In the genomic region with DNA sequence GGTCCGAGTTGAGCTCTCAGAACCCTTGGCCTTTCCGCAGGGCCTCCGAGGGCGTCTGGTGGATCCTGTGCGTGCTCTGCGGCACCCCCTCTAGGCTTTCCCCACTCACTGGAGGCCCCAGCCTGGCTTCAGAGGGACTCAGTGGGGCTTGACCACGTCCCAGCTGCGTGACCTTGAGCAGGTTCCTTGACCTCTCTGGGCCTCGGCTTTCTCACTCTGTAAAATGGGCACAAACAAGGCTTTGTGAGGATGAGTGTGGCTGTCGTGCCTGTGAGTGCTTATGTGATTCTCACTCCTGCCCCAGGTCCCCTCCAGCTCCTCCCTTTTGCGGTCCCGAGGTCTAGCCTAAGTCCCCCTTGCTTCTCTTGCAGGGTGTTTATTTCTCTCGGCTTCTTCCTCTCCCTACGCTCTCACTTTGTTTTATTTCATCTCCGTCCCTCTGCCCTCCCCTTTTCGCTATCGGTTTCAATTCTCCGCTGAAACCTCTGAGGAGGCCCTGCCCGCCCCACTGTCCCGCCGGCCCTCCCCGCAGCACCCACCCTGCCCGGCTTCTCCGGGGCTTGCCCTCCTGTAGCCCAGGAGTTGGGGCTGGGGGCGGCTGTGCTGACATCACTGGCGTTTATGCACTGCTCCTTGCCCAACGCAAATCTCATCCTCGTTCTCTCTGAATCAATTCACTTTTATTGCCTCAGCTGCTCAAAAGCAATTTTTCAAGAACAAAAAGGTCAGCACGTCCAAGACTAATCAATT, we compare ENCODE assay signal across 13 cellular contexts.
DNase-seq lines count a peak whose midpoint lies in the region; ATAC-seq and TF ChIP-seq lines count a peak whose summit lies in the region.
"Had no signal": no experiment of that assay in that cellular context is flagged by ENCODE, and none has a peak within 500 bp of the region (broad histone marks: within the 10 kb centered on the region; RNA-seq: fewer than 3 reads in every experiment).

No MANE protein-coding gene starts in this region.

- H3K36me3 ChIP-seq in Caco-2 (ENCODE audit: control insufficient read depth, insufficient read depth, low read length) (no peaks in the 10 kb centered on the region), mucosa of stomach (ENCODE audit: control insufficient read depth, insufficient read depth, low read length) (no peaks in the 10 kb centered on the region)

- intact Hi-C loops in Caco-2 (cut with micrococcal nuclease; ENCODE audit: unreplicated experiment), result loop anchor here (10.0 kb wide), 1 partner anchor 183 kb away; a partner anchor contains a TSS
- intact Hi-C loops in activated CD8-positive, alpha-beta T cell treated with anti-CD3 and anti-CD28 coated beads for 36 hours (cut with micrococcal nuclease), result no loop called here

- H3K4me1 Mint-ChIP-seq in Caco-2 (ENCODE audit: low read depth, unreplicated experiment) (peaks cover 29% of the 10 kb centered on the region), immature natural killer cell (no peaks in the 10 kb centered on the region)
- peaks cover 2% of the 10 kb centered on the region for H3K4me1 Mint-ChIP-seq in activated CD8-positive, alpha-beta T cell treated with anti-CD3 and anti-CD28 coated beads for 36 hours (ENCODE audit: low read depth)

- H3K9me3 ChIP-seq in Caco-2, result no peaks in the 10 kb centered on the region
- no peaks in the 10 kb centered on the region for H3K9me3 ChIP-seq in mucosa of stomach (ENCODE audit: control insufficient read depth, low read length)

- H3K4me3 ChIP-seq in AG04449 (ENCODE audit: low read depth, low read length) (peak overlapping the region; percentile 15; the same call in 1 of the 2 replicates), Caco-2 (ENCODE audit: low read depth, low read length) (no peak overlapping the region), mucosa of stomach (ENCODE audit: low read length) (peak overlapping the region; percentile 54)

- H3K27me3 ChIP-seq in Caco-2 (replicated peaks; ENCODE audit: control insufficient read depth, insufficient read depth, low read length) (no peaks in the 10 kb centered on the region), mucosa of stomach (ENCODE audit: control insufficient read depth, insufficient read depth, low read length) (peaks cover 6% of the 10 kb centered on the region)

- no peaks in the 10 kb centered on the region for H3K27me3 Mint-ChIP-seq in Caco-2 (ENCODE audit: insufficient read depth, unreplicated experiment)
- H3K27me3 Mint-ChIP-seq in activated CD8-positive, alpha-beta T cell treated with anti-CD3 and anti-CD28 coated beads for 36 hours, result no peaks in the 10 kb centered on the region
- peaks cover under 1 to 3% (median 2%) of the 10 kb centered on the region in 3 donors for H3K27me3 Mint-ChIP-seq in immature natural killer cell (ENCODE audit: low read depth in 3 of 3)
- H3K27me3 Mint-ChIP-seq: stimulated activated naive CD8-positive, alpha-beta T cell treated with anti-CD3 and anti-CD28 coated beads, Interleukin-15, Interleukin-2, amounts not matched to agents 100 ng/mL and 50 ng/mL, for 24 hours had no signal

- H3K27ac Mint-ChIP-seq in Caco-2 (ENCODE audit: unreplicated experiment) (peak overlapping the region; percentile 39), immature natural killer cell (no peak overlapping the region)
- no peak overlapping the region for H3K27ac Mint-ChIP-seq in activated CD8-positive, alpha-beta T cell treated with anti-CD3 and anti-CD28 coated beads for 36 hours
- H3K27ac Mint-ChIP-seq: HFFc6; stimulated activated naive CD8-positive, alpha-beta T cell treated with anti-CD3 and anti-CD28 coated beads, Interleukin-15, Interleukin-2, amounts not matched to agents 100 ng/mL and 50 ng/mL, for 24 hours had no signal

- peak; percentile 51 for ATAC-seq in activated CD8-positive, alpha-beta T cell treated with anti-CD3 and anti-CD28 coated beads for 36 hours

- CTCF ChIA-PET in AG04449 (lab: Yijun Ruan, JAX) (no interaction called here), Caco-2 (lab: Charles Lee) (no interaction called here)
- CTCF ChIA-PET in activated CD8-positive, alpha-beta T cell treated with anti-CD3 and anti-CD28 coated beads for 36 hours (lab: Charles Lee), result interaction anchor here (1.3 kb wide), 1 partner anchor 132 kb away, joined by 3 read pairs; no protein-coding TSS in a partner anchor

- H3K9me3 Mint-ChIP-seq in Caco-2 (ENCODE audit: unreplicated experiment) (no peaks in the 10 kb centered on the region), immature natural killer cell (no peaks in the 10 kb centered on the region)
- no peaks in the 10 kb centered on the region for H3K9me3 Mint-ChIP-seq in activated CD8-positive, alpha-beta T cell treated with anti-CD3 and anti-CD28 coated beads for 36 hours
- H3K9me3 Mint-ChIP-seq: HFFc6; stimulated activated naive CD8-positive, alpha-beta T cell treated with anti-CD3 and anti-CD28 coated beads, Interleukin-15, Interleukin-2, amounts not matched to agents 100 ng/mL and 50 ng/mL, for 24 hours had no signal

- DNase-seq in AG04449 (ENCODE audit: low read depth, low spot score) (no peak), Caco-2 (no peak), NCI-H1694 (lab: John Stamatoyannopoulos, UW) (no peak), amniotic stem cell (lab: John Stamatoyannopoulos, UW) (no peak), immature natural killer cell (no peak)
- DNase-seq in activated CD8-positive, alpha-beta T cell treated with anti-CD3 and anti-CD28 coated beads for 36 hours, result no peak
- no peak for DNase-seq in activated effector memory CD4-positive, alpha-beta T cell treated with anti-CD3 and anti-CD28 coated beads, Interleukin-2, amount 50 U/mL, for 16 hours
- DNase-seq: HFFc6, NCI-H1048, NCI-H226, SW 1271 had no signal

- H3K36me3 Mint-ChIP-seq in Caco-2 (ENCODE audit: insufficient read depth, unreplicated experiment) (no peaks in the 10 kb centered on the region), immature natural killer cell (no peaks in the 10 kb centered on the region)
- no peaks in the 10 kb centered on the region for H3K36me3 Mint-ChIP-seq in activated CD8-positive, alpha-beta T cell treated with anti-CD3 and anti-CD28 coated beads for 36 hours (ENCODE audit: low read depth)

- no peak overlapping the region for H3K4me3 Mint-ChIP-seq in Caco-2 (ENCODE audit: unreplicated experiment)
- no peak overlapping the region for H3K4me3 Mint-ChIP-seq in activated CD8-positive, alpha-beta T cell treated with anti-CD3 and anti-CD28 coated beads for 36 hours
- H3K4me3 Mint-ChIP-seq in immature natural killer cell, result no peak overlapping the region
- H3K4me3 Mint-ChIP-seq: HFFc6; stimulated activated naive CD8-positive, alpha-beta T cell treated with anti-CD3 and anti-CD28 coated beads, Interleukin-15, Interleukin-2, amounts not matched to agents 100 ng/mL and 50 ng/mL, for 24 hours had no signal

- BruUV-seq in Caco-2 (replicated peaks; lab: Mats Ljungman, UMichigan), result no TSS peak

- TF ChIP-seq CTCF in AG04449 (IDR thresholded peaks at IDR 0.05; ENCODE audit: insufficient read depth, low read length, missing control alignments) (no peak), Caco-2 (IDR thresholded peaks at IDR 0.05; ENCODE audit: insufficient read depth in 1 of 2, low read depth in 1 of 2, low read length in 1 of 2, severe bottlenecking in 1 of 2, unreplicated experiment in 1 of 2) (no peak)
- TF ChIP-seq CTCF in activated CD8-positive, alpha-beta T cell treated with anti-CD3 and anti-CD28 coated beads for 36 hours (IDR thresholded peaks at IDR 0.05), result no peak

- H3K9ac ChIP-seq in mucosa of stomach (ENCODE audit: low read length), result peak overlapping the region; percentile 83

- POLR2A ChIA-PET in AG04449 (lab: Yijun Ruan, JAX), result no interaction called here
- POLR2A ChIA-PET in Caco-2 (lab: Charles Lee), result no interaction called here
- POLR2A ChIA-PET in activated CD8-positive, alpha-beta T cell treated with anti-CD3 and anti-CD28 coated beads for 36 hours (lab: Charles Lee), result interaction anchor here (1.5 kb wide), 1 partner anchor 130 kb away, joined by 3 read pairs; no protein-coding TSS in a partner anchor

- H3K4me1 ChIP-seq in Caco-2 (peaks cover 44% of the 10 kb centered on the region), mucosa of stomach (ENCODE audit: control insufficient read depth, insufficient read depth, low read length) (peaks cover 68% of the 10 kb centered on the region)
